12 cellular contexts compared by ENCODE assay signal in the genomic region with DNA sequence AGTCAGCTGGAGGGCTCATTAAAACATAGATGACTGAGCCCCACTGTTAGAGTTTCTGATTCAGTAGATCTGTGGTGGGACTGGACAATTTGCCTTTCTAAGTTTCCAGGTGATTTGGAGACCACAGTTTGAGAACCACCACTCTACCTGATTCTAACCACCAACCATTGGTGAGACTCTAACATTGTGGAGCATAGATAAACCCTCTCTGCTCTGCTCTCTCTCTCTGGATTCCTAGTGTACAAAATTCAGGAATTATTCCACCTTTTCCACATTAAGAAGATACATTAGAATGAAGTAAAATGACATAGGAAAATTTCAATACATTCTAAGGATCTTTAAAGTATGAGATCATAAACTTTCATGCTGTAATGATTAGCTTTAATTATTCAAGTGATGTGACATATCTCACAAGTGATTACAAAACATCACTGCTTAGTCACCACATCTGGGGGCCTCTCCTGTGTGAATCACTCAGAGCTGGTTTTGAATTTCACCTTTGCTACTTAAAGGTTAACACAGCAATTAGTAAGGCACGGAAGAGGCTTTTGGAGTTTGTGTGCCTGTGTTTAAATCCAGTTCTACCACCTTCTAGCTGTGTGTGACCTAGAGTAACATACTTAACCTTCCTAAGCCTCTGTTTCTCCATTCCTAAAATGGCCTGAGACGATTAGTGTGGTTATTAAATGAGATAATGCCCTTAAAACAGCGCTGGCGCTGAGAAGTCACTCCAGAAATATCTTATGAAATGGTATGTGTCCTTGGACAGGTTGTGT.
A peak's percentile ranks its signal among the peaks of the same experiment; 100 is the strongest.
DNase-seq lines count a peak whose midpoint lies in the region; ATAC-seq and TF ChIP-seq lines count a peak whose summit lies in the region.
"Had no signal": no experiment of that assay in that cellular context is flagged by ENCODE, and none has a peak within 500 bp of the region (broad histone marks: within the 10 kb centered on the region; RNA-seq: fewer than 3 reads in every experiment).

No MANE protein-coding gene starts in this region.

- DNase-seq in AG08395 (ENCODE audit: low spot score) (peak; percentile 68), HEK293T (ENCODE audit: extremely low spot score) (peak; percentile 18), SW 1271 (lab: John Stamatoyannopoulos, UW) (peak; percentile 4 to 48), iris pigment epithelial cell (ENCODE audit: low read depth) (peak; percentile 88), DMS153 (lab: John Stamatoyannopoulos, UW) (no peak), hypothalamus (lab: John Stamatoyannopoulos, UW) (no peak)
- no peak for DNase-seq in activated CD4-positive, alpha-beta memory T cell treated with anti-CD3 and anti-CD28 coated beads, Interleukin-2, amount 10 ng/mL, durations not matched to agents 7 days and 5 days
- DNase-seq: activated CD4-positive, CD25-positive, alpha-beta regulatory T cell treated with anti-CD3 and anti-CD28 coated beads, Interleukin-2, amount 50 U/mL, for 72 hours; activated naive CD4-positive, alpha-beta T cell treated with anti-CD3 and anti-CD28 coated beads, Interleukin-2, amount 10 ng/mL, durations not matched to agents 7 days and 5 days; OCI-M1 had no signal

- H3K27ac Mint-ChIP-seq in activated CD4-positive, alpha-beta memory T cell treated with anti-CD3 and anti-CD28 coated beads, Interleukin-2, amount 10 ng/mL, durations not matched to agents 7 days and 5 days = no peak overlapping the region
- H3K27ac Mint-ChIP-seq: activated naive CD4-positive, alpha-beta T cell treated with anti-CD3 and anti-CD28 coated beads, Interleukin-2, amount 10 ng/mL, durations not matched to agents 7 days and 5 days; memory B cell had no signal

- no peak overlapping the region for H3K4me3 Mint-ChIP-seq in activated CD4-positive, alpha-beta memory T cell treated with anti-CD3 and anti-CD28 coated beads, Interleukin-2, amount 10 ng/mL, durations not matched to agents 7 days and 5 days
- H3K4me3 Mint-ChIP-seq: activated naive CD4-positive, alpha-beta T cell treated with anti-CD3 and anti-CD28 coated beads, Interleukin-2, amount 10 ng/mL, durations not matched to agents 7 days and 5 days; memory B cell had no signal

- H3K36me3 Mint-ChIP-seq in activated CD4-positive, alpha-beta memory T cell treated with anti-CD3 and anti-CD28 coated beads, Interleukin-2, amount 10 ng/mL, durations not matched to agents 7 days and 5 days (ENCODE audit: low read depth) = no peaks in the 10 kb centered on the region
- H3K36me3 Mint-ChIP-seq: activated naive CD4-positive, alpha-beta T cell treated with anti-CD3 and anti-CD28 coated beads, Interleukin-2, amount 10 ng/mL, durations not matched to agents 7 days and 5 days; memory B cell had no signal

- H3K9me3 Mint-ChIP-seq in activated CD4-positive, alpha-beta memory T cell treated with anti-CD3 and anti-CD28 coated beads, Interleukin-2, amount 10 ng/mL, durations not matched to agents 7 days and 5 days = no peaks in the 10 kb centered on the region
- H3K9me3 Mint-ChIP-seq: activated naive CD4-positive, alpha-beta T cell treated with anti-CD3 and anti-CD28 coated beads, Interleukin-2, amount 10 ng/mL, durations not matched to agents 7 days and 5 days; memory B cell had no signal

- ATAC-seq in HG03025 (IDR thresholded peaks at IDR 0.05; ENCODE audit: low FRiP score, unreplicated experiment) = no peak

- POLR2A ChIA-PET in HEK293T (lab: Yijun Ruan, JAX) = no interaction called here
- POLR2A ChIA-PET in activated CD4-positive, alpha-beta memory T cell treated with anti-CD3 and anti-CD28 coated beads, Interleukin-2, amount 10 ng/mL, durations not matched to agents 7 days and 5 days (lab: Charles Lee) = no interaction called here

- CTCF ChIA-PET in HEK293T (lab: Yijun Ruan, JAX) = no interaction called here
- CTCF ChIA-PET in activated CD4-positive, alpha-beta memory T cell treated with anti-CD3 and anti-CD28 coated beads, Interleukin-2, amount 10 ng/mL, durations not matched to agents 7 days and 5 days (lab: Charles Lee) = no interaction called here

- H3K4me1 Mint-ChIP-seq in activated CD4-positive, alpha-beta memory T cell treated with anti-CD3 and anti-CD28 coated beads, Interleukin-2, amount 10 ng/mL, durations not matched to agents 7 days and 5 days = no peaks in the 10 kb centered on the region
- H3K4me1 Mint-ChIP-seq: activated naive CD4-positive, alpha-beta T cell treated with anti-CD3 and anti-CD28 coated beads, Interleukin-2, amount 10 ng/mL, durations not matched to agents 7 days and 5 days; memory B cell had no signal

- H3K27me3 Mint-ChIP-seq in activated CD4-positive, alpha-beta memory T cell treated with anti-CD3 and anti-CD28 coated beads, Interleukin-2, amount 10 ng/mL, durations not matched to agents 7 days and 5 days = no peaks in the 10 kb centered on the region
- H3K27me3 Mint-ChIP-seq: activated naive CD4-positive, alpha-beta T cell treated with anti-CD3 and anti-CD28 coated beads, Interleukin-2, amount 10 ng/mL, durations not matched to agents 7 days and 5 days had no signal

TF ChIP-seq in HEK293T, 16 proteins besides CTCF, POLR2A, EP300 and RAD21:
- TF ChIP-seq HDGF (IDR thresholded peaks at IDR 0.05; ENCODE audit: borderline replicate concordance) = no peak
- TF ChIP-seq FOXM1 (IDR thresholded peaks at IDR 0.05; ENCODE audit: borderline replicate concordance) = no peak
- TF ChIP-seq ZNF384 (IDR thresholded peaks at IDR 0.05) = no peak
- TF ChIP-seq FOXK2 (IDR thresholded peaks at IDR 0.05) = no peak
- TF ChIP-seq SP1 (IDR thresholded peaks at IDR 0.05) = no peak
- TF ChIP-seq BHLHE40 (IDR thresholded peaks at IDR 0.05; ENCODE audit: borderline replicate concordance) = no peak
- TF ChIP-seq SUZ12 (IDR thresholded peaks at IDR 0.05) = no peak
- TF ChIP-seq, protein P1, sequence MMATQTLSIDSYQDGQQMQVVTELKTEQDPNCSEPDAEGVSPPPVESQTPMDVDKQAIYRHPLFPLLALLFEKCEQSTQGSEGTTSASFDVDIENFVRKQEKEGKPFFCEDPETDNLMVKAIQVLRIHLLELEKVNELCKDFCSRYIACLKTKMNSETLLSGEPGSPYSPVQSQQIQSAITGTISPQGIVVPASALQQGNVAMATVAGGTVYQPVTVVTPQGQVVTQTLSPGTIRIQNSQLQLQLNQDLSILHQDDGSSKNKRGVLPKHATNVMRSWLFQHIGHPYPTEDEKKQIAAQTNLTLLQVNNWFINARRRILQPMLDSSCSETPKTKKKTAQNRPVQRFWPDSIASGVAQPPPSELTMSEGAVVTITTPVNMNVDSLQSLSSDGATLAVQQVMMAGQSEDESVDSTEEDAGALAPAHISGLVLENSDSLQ (IDR thresholded peaks at IDR 0.05) = no peak
- no peak for TF ChIP-seq NFRKB (IDR thresholded peaks at IDR 0.05)
- no peak for TF ChIP-seq FOXA1 (IDR thresholded peaks at IDR 0.05)
- no peak for TF ChIP-seq ARNT (IDR thresholded peaks at IDR 0.05)
- TF ChIP-seq L3MBTL2 (conservative IDR thresholded peaks at IDR 0.05) = no peak
- TF ChIP-seq LEF1 (IDR thresholded peaks at IDR 0.05; ENCODE audit: borderline replicate concordance) = no peak
- TF ChIP-seq ELF4 (IDR thresholded peaks at IDR 0.05) = no peak
- TF ChIP-seq TARDBP (IDR thresholded peaks at IDR 0.05) = no peak
- no peak for TF ChIP-seq CTBP1 (IDR thresholded peaks at IDR 0.05; ENCODE audit: borderline replicate concordance)
TF ChIP-seq in HEK293T: peak in this region for 0.

Comparison
In these comparisons a context has a peak if more than half of its experiments do, and no peak if none do; other contexts are left out.
1. DNase-seq: peak in AG08395 (single experiment), HEK293T (single experiment), SW 1271 (2 of 2) and iris pigment epithelial cell (single experiment); none in DMS153 (single experiment), hypothalamus (0 of 51) and activated CD4-positive, alpha-beta memory T cell treated with anti-CD3 and anti-CD28 coated beads, Interleukin-2, amount 10 ng/mL, durations not matched to agents 7 days and 5 days (single experiment).